1 cellular context compared by ENCODE assay signal in genomic region chr9:16294371-16294770, GRCh38.
TF ChIP-seq lines count a peak whose summit lies in the region.

No MANE protein-coding gene starts in this region.

TF ChIP-seq in GM23338, 12 proteins besides CTCF, POLR2A, EP300 and RAD21 (continued from another document):
- TF ChIP-seq ZNF462 (CRISPR knock-in tag; IDR thresholded peaks at IDR 0.05) (no peak), REST (IDR thresholded peaks at IDR 0.05; ENCODE audit: unreplicated experiment) (no peak), EZH2phosphoT487 (IDR thresholded peaks at IDR 0.05; ENCODE audit: unreplicated experiment) (no peak)
